Comparison of ENCODE assay signal across 8 cellular contexts in the genomic region with DNA sequence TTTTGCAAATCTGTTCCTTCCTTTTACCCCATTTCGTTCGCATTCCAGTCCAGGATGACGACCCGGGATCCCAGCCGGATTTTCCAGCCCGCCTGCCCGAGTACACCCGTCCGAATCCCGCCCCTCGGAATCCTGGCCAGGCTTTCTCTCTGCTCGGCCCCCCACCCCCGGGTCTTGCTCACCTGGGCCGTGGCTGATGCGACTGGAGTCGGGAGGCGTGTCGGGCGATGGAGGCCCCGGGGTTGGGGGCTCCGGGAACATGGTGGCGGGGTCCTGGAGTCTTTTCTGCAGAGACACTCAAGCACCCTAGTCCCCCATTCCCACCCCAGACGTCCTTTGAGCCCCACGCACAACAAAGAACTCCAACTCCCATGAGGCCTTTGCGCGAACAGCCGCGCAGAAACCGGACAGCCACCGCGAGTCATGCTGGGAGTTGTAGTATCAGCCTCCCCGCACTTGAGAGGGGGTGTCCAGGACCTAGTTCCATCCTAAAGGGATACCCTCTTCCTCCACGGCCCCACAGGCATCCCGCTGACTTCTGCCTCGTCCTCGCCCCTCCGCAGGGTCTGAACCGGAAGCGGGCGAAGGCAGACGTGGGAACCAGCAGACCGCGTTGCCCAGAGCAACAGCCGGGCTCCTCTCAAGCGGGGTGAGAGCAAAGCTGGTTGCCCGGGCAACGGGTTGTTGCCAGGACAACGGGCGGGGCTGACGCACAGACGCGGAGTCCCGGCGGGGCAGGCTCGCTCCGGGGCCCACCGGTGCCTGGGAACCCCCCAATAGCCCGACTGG. TPM values are rescaled to one million over a fixed set of nuclear protein-coding genes. Genes with fewer than 3 reads are reported as not detected.
DNase-seq lines count a peak whose midpoint lies in the region; ATAC-seq and TF ChIP-seq lines count a peak whose summit lies in the region.

No MANE protein-coding gene starts in this region.

- peaks cover 78% of the 10 kb centered on the region for H3K27me3 ChIP-seq in CD4-positive, alpha-beta T cell (ENCODE audit: control insufficient read depth, insufficient read depth, low read length)
- H3K27me3 ChIP-seq in IMR-90 (ENCODE audit: control insufficient read depth, insufficient read depth, low read length), result peaks cover 34% of the 10 kb centered on the region
- no peaks in the 10 kb centered on the region for H3K27me3 ChIP-seq in PC-9 (ENCODE audit: insufficient read depth, low read depth)
- peaks cover 0 to 51% (median 26%) of the 10 kb centered on the region in 3 experiments for H3K27me3 ChIP-seq in neuronal stem cell (ENCODE audit: control insufficient read depth in 3 of 3, insufficient read depth in 3 of 3, low read depth in 1 of 3, low read length in 3 of 3)
- peaks cover 77 to 88% of the 10 kb centered on the region in 2 donors for H3K27me3 ChIP-seq in stomach smooth muscle (ENCODE audit: control insufficient read depth in 1 of 2, insufficient read depth in 2 of 2, low read length in 2 of 2)

- H2BK20ac ChIP-seq in IMR-90 (ENCODE audit: low read depth, low read length), result no peak overlapping the region

- peak overlapping the region; percentile 98 for H3K4me2 ChIP-seq in IMR-90 (ENCODE audit: low read depth, low read length)
- peak overlapping the region; percentile 57 for H3K4me2 ChIP-seq in PC-9
- peak overlapping the region; percentile 98 for H3K4me2 ChIP-seq in neuronal stem cell (ENCODE audit: insufficient read depth, low read length, poor library complexity, severe bottlenecking)

- H3K9me2 ChIP-seq in PC-9 (ENCODE audit: insufficient read depth), result no peaks in the 10 kb centered on the region

- H2BK15ac ChIP-seq in IMR-90 (ENCODE audit: low read depth, low read length), result no peak overlapping the region
- H2BK15ac ChIP-seq in neuronal stem cell (ENCODE audit: low read length), result peak overlapping the region; percentile 25

- H3K9ac ChIP-seq in IMR-90 (ENCODE audit: low read depth, low read length) (no peak overlapping the region), neuronal stem cell (ENCODE audit: low read depth, low read length, poor library complexity) (peak overlapping the region; percentile 37), stomach smooth muscle (ENCODE audit: low read length in 2 of 2) (no peak overlapping the region)

- no peak overlapping the region for H3K27ac ChIP-seq in CD4-positive, alpha-beta T cell (ENCODE audit: low read depth, low read length)
- H3K27ac ChIP-seq in IMR-90 (ENCODE audit: insufficient read depth, low read length) (no peak overlapping the region), PC-9 (no peak overlapping the region), neuronal stem cell (replicated peaks; ENCODE audit: low read length) (no peak overlapping the region), stomach smooth muscle (ENCODE audit: low read length) (no peak overlapping the region)

- no peaks in the 10 kb centered on the region for H3K36me3 Mint-ChIP-seq in CD4-positive, alpha-beta T cell (ENCODE audit: low read depth)
- no peaks in the 10 kb centered on the region for H3K36me3 Mint-ChIP-seq in activated T-helper 1 cell treated with anti-CD3 and anti-CD28 coated beads, Interleukin-12 subunit alpha, Interleukin-12 subunit beta, Interleukin-2, Interleukin-4 antibody, amounts not matched to agents 30 ng/mL and 10 ng/mL and 1 ng/mL, durations not matched to agents 14 hours and 24 hours and 36 hours (ENCODE audit: low read depth)

- no peaks in the 10 kb centered on the region for H3K9me3 ChIP-seq in CD4-positive, alpha-beta T cell (ENCODE audit: control insufficient read depth, low read length)
- H3K9me3 ChIP-seq in IMR-90 (ENCODE audit: control insufficient read depth, insufficient read depth, low read length), result no peaks in the 10 kb centered on the region
- no peaks in the 10 kb centered on the region for H3K9me3 ChIP-seq in PC-9 (ENCODE audit: insufficient read depth, low read depth)
- H3K9me3 ChIP-seq in neuronal stem cell (replicated peaks in 1 of 2; ENCODE audit: control insufficient read depth in 2 of 2, insufficient read depth in 1 of 2, low read depth in 1 of 2, low read length in 2 of 2), result peaks cover 3 to 5% of the 10 kb centered on the region in 2 donors
- H3K9me3 ChIP-seq in stomach smooth muscle (ENCODE audit: control insufficient read depth in 2 of 2, low read length in 2 of 2), result no peaks in the 10 kb centered on the region

- BruUV-seq in IMR-90 (replicated peaks; lab: Mats Ljungman, UMichigan), result no TSS peak
- no TSS peak for BruUV-seq in PC-9 (replicated peaks; lab: Mats Ljungman, UMichigan)

- H3K27me3 Mint-ChIP-seq in CD4-positive, alpha-beta T cell, result peaks cover 88% of the 10 kb centered on the region
- H3K27me3 Mint-ChIP-seq in activated T-helper 1 cell treated with anti-CD3 and anti-CD28 coated beads, Interleukin-12 subunit alpha, Interleukin-12 subunit beta, Interleukin-2, Interleukin-4 antibody, amounts not matched to agents 30 ng/mL and 10 ng/mL and 1 ng/mL, durations not matched to agents 14 hours and 24 hours and 36 hours (ENCODE audit: insufficient read depth), result peaks cover 36% of the 10 kb centered on the region

- H3K4me3 ChIP-seq in IMR-90 (ENCODE audit: insufficient read depth, low read depth, low read length) (peak overlapping the region; percentile 49), PC-9 (peak overlapping the region; percentile 34; the same call in 1 of the 2 replicates), fibroblast of mammary gland (ENCODE audit: control insufficient read depth, low read depth, low read length) (peak overlapping the region; percentile 29), neuronal stem cell (ENCODE audit: low read length in 2 of 2) (peak overlapping the region; percentile 46 to 81), stomach smooth muscle (ENCODE audit: low read length in 2 of 2) (peak overlapping the region; percentile 66 to 67)

- no peak overlapping the region for H2BK12ac ChIP-seq in neuronal stem cell (ENCODE audit: low read length)

- peaks cover 14% of the 10 kb centered on the region for H3F3A ChIP-seq in PC-9 (ENCODE audit: insufficient read depth, low read depth)

- no peaks in the 10 kb centered on the region for H3K79me2 ChIP-seq in PC-9 (ENCODE audit: low read depth)

- H3K18ac ChIP-seq in IMR-90 (ENCODE audit: low read depth, low read length), result no peak overlapping the region
- H3K18ac ChIP-seq in neuronal stem cell (ENCODE audit: low read length), result peak overlapping the region; percentile 94

- CTCF ChIA-PET in CD4-positive, alpha-beta T cell (lab: Charles Lee), result interaction anchor here (0.9 to 1.0 kb wide), 2 partner anchors 18 to 325 kb away, joined by 3 read pairs; no protein-coding TSS in a partner anchor
- CTCF ChIA-PET in IMR-90 (lab: Yijun Ruan, JAX), result no interaction called here
- CTCF ChIA-PET in PC-9 (lab: Charles Lee), result interaction anchor here (0.6 kb wide), 1 partner anchor 176 kb away, joined by 3 read pairs; a partner anchor contains a TSS

- no peak overlapping the region for H3K4ac ChIP-seq in IMR-90 (ENCODE audit: low read depth, low read length)
- no peak overlapping the region for H3K4ac ChIP-seq in neuronal stem cell (ENCODE audit: low read length)

- H3K4me1 Mint-ChIP-seq in CD4-positive, alpha-beta T cell (ENCODE audit: low read depth), result peaks cover 34% of the 10 kb centered on the region
- peaks cover 11% of the 10 kb centered on the region for H3K4me1 Mint-ChIP-seq in activated T-helper 1 cell treated with anti-CD3 and anti-CD28 coated beads, Interleukin-12 subunit alpha, Interleukin-12 subunit beta, Interleukin-2, Interleukin-4 antibody, amounts not matched to agents 30 ng/mL and 10 ng/mL and 1 ng/mL, durations not matched to agents 14 hours and 24 hours and 36 hours (ENCODE audit: low read depth)

- H3K4me1 ChIP-seq in IMR-90 (ENCODE audit: control insufficient read depth, insufficient read depth, low read length) (peaks cover 4% of the 10 kb centered on the region), PC-9 (replicated peaks; ENCODE audit: insufficient read depth) (no peaks in the 10 kb centered on the region), neuronal stem cell (ENCODE audit: control insufficient read depth in 2 of 2, insufficient read depth in 1 of 2, low read depth in 1 of 2, low read length in 2 of 2) (peaks cover 8 to 9% of the 10 kb centered on the region in 2 donors), stomach smooth muscle (ENCODE audit: control insufficient read depth, insufficient read depth, low read length) (peaks cover 10% of the 10 kb centered on the region)

- H4K91ac ChIP-seq in IMR-90 (ENCODE audit: insufficient read depth, low read depth, low read length) (no peak overlapping the region; the same call in 1 of the 2 replicates), neuronal stem cell (ENCODE audit: low read depth, low read length, poor library complexity) (no peak overlapping the region)

- peak overlapping the region; percentile 41 for H3K27ac Mint-ChIP-seq in CD4-positive, alpha-beta T cell
- H3K27ac Mint-ChIP-seq in activated T-helper 1 cell treated with anti-CD3 and anti-CD28 coated beads, Interleukin-12 subunit alpha, Interleukin-12 subunit beta, Interleukin-2, Interleukin-4 antibody, amounts not matched to agents 30 ng/mL and 10 ng/mL and 1 ng/mL, durations not matched to agents 14 hours and 24 hours and 36 hours, result peak overlapping the region; percentile 34

- in situ Hi-C loops in IMR-90 (cut with MboI; ENCODE audit: low sequenced_read_pairs), result no loop called here

- H2AK9ac ChIP-seq in IMR-90 (replicated peaks; ENCODE audit: low read depth, low read length, poor library complexity), result peak overlapping the region; percentile 70

- H2AFZ ChIP-seq in IMR-90 (replicated peaks; ENCODE audit: low read length, poor library complexity) (peak overlapping the region; percentile 92), PC-9 (no peak overlapping the region), neuronal stem cell (ENCODE audit: low read length) (peak overlapping the region; percentile 94)

- H2BK120ac ChIP-seq in IMR-90 (ENCODE audit: low read depth, low read length), result no peak overlapping the region
- H2BK120ac ChIP-seq in neuronal stem cell (ENCODE audit: low read depth, low read length), result no peak overlapping the region

- H3K9me1 ChIP-seq in IMR-90 (ENCODE audit: insufficient read depth, low read length), result no peaks in the 10 kb centered on the region

- H4K5ac ChIP-seq in IMR-90 (ENCODE audit: low read depth, low read length), result no peak overlapping the region

- H4K8ac ChIP-seq in IMR-90 (ENCODE audit: low read depth in 2 of 2, low read length in 2 of 2), result no peak overlapping the region
- no peak overlapping the region for H4K8ac ChIP-seq in neuronal stem cell (ENCODE audit: low read depth, low read length)

- H4K20me1 ChIP-seq in IMR-90 (ENCODE audit: insufficient read depth, low read length), result peaks cover 12% of the 10 kb centered on the region
- H4K20me1 ChIP-seq in PC-9 (ENCODE audit: insufficient read depth), result no peaks in the 10 kb centered on the region

- H3K4me3 Mint-ChIP-seq in CD4-positive, alpha-beta T cell, result peak overlapping the region; percentile 50
- H3K4me3 Mint-ChIP-seq in activated T-helper 1 cell treated with anti-CD3 and anti-CD28 coated beads, Interleukin-12 subunit alpha, Interleukin-12 subunit beta, Interleukin-2, Interleukin-4 antibody, amounts not matched to agents 30 ng/mL and 10 ng/mL and 1 ng/mL, durations not matched to agents 14 hours and 24 hours and 36 hours, result peak overlapping the region; percentile 64

- peak; percentile 82 to 97 (median 91) for DNase-seq in CD4-positive, alpha-beta T cell
- peak; percentile 77 for DNase-seq in IMR-90
- DNase-seq in PC-9, result no peak
- DNase-seq in activated T-helper 1 cell treated with anti-CD3 and anti-CD28 coated beads, Interleukin-12 subunit alpha, Interleukin-12 subunit beta, Interleukin-2, Interleukin-4 antibody, amounts not matched to agents 30 ng/mL and 10 ng/mL and 1 ng/mL, durations not matched to agents 14 hours and 24 hours and 36 hours (ENCODE audit: low spot score), result peak; percentile 90
- peak; percentile 84 for DNase-seq in fibroblast of mammary gland (ENCODE audit: low read depth)
- peak; percentile 87 for DNase-seq in neuronal stem cell (ENCODE audit: low spot score)

- intact Hi-C loops in CD4-positive, alpha-beta T cell (cut with DNase I, micrococcal nuclease), result loop anchor here (5.0 to 10.0 kb wide), 3 partner anchors 76 to 123 kb away; a partner anchor contains a TSS
- intact Hi-C loops in IMR-90 (cut with micrococcal nuclease), result loop anchor here (1.0 kb wide), 1 partner anchor 37 kb away; no protein-coding TSS in a partner anchor
- intact Hi-C loops in PC-9 (cut with micrococcal nuclease; ENCODE audit: unreplicated experiment), result no loop called here
- intact Hi-C loops in activated T-helper 1 cell treated with anti-CD3 and anti-CD28 coated beads, Interleukin-12 subunit alpha, Interleukin-12 subunit beta, Interleukin-2, Interleukin-4 antibody, amounts not matched to agents 30 ng/mL and 10 ng/mL and 1 ng/mL, durations not matched to agents 14 hours and 24 hours and 36 hours (cut with micrococcal nuclease), result loop anchor here (1.0 to 2.0 kb wide), 3 partner anchors 38 to 160 kb away; a partner anchor contains a TSS

- H3K14ac ChIP-seq in IMR-90 (replicated peaks; ENCODE audit: low read depth, low read length) (no peak overlapping the region), neuronal stem cell (ENCODE audit: low read length) (peak overlapping the region; percentile 4)

- H3K79me1 ChIP-seq in IMR-90 (ENCODE audit: low read depth in 1 of 2, low read length in 2 of 2) (no peaks in the 10 kb centered on the region), neuronal stem cell (ENCODE audit: low read depth, low read length) (no peaks in the 10 kb centered on the region)

- no peak overlapping the region for H3K23ac ChIP-seq in IMR-90 (ENCODE audit: low read depth, low read length)
- peak overlapping the region; percentile 34 for H3K23ac ChIP-seq in neuronal stem cell (ENCODE audit: low read depth, low read length, poor library complexity)

- WGBS in IMR-90 (ENCODE audit: extremely low coverage in 2 of 2, insufficient read length in 1 of 2), 2 experiments, result 6% methylated on average over 29 of the region's 58 CpGs; no CpG with 5 or more reads in 1 of the 2 experiments
- no CpG with 5 or more reads among the region's 58 CpGs for WGBS in neuronal stem cell (ENCODE audit: extremely low coverage in 2 of 2, insufficient read length in 2 of 2, insufficient replicate concordance in 1 of 2), 2 donors

- POLR2A ChIA-PET in CD4-positive, alpha-beta T cell (lab: Charles Lee), result interaction anchor here (0.9 to 3.0 kb wide), 3 partner anchors 80 to 283 kb away, joined by 3 to 9 read pairs (median 3); a partner anchor contains a TSS
- POLR2A ChIA-PET in IMR-90 (lab: Charles Lee; ENCODE audit: unreplicated experiment) (no interaction called here), PC-9 (lab: Charles Lee; ENCODE audit: unreplicated experiment) (no interaction called here)

- dilution Hi-C loops in IMR-90 (cut with HindIII; ENCODE audit: low sequenced_read_pairs, unreplicated experiment), result no loop called here

- peak; percentile 80 for ATAC-seq in CD4-positive, alpha-beta T cell (ENCODE audit: poor library complexity)
- ATAC-seq in GM21423 (IDR thresholded peaks at IDR 0.05; ENCODE audit: unreplicated experiment) (peak; percentile 83), IMR-90 (ENCODE audit: low read depth) (peak; percentile 83)

- H3K56ac ChIP-seq in IMR-90 (ENCODE audit: extremely low read depth, insufficient read depth, low read length), result no peak overlapping the region

- TF ChIP-seq CTCF in CD4-positive, alpha-beta T cell (IDR thresholded peaks at IDR 0.05), result no peak
- TF ChIP-seq CTCF in IMR-90 (conservative IDR thresholded peaks at IDR 0.05; ENCODE audit: low read depth, low read length), result no peak
- no peak for TF ChIP-seq CTCF in PC-9 (conservative IDR thresholded peaks at IDR 0.05)
- TF ChIP-seq CTCF in fibroblast of mammary gland (conservative IDR thresholded peaks at IDR 0.05; ENCODE audit: control insufficient read depth, insufficient read depth, low read depth, low read length), result no peak

- TF ChIP-seq RAD21 in IMR-90 (IDR thresholded peaks at IDR 0.05; ENCODE audit: low read length), result no peak

- H3K9me3 Mint-ChIP-seq in CD4-positive, alpha-beta T cell, result no peaks in the 10 kb centered on the region
- no peaks in the 10 kb centered on the region for H3K9me3 Mint-ChIP-seq in activated T-helper 1 cell treated with anti-CD3 and anti-CD28 coated beads, Interleukin-12 subunit alpha, Interleukin-12 subunit beta, Interleukin-2, Interleukin-4 antibody, amounts not matched to agents 30 ng/mL and 10 ng/mL and 1 ng/mL, durations not matched to agents 14 hours and 24 hours and 36 hours

- no peak for TF ChIP-seq POLR2A in IMR-90 (IDR thresholded peaks at IDR 0.05; ENCODE audit: low read depth, low read length)

- H2BK5ac ChIP-seq in IMR-90 (ENCODE audit: low read depth, low read length, poor library complexity, severe bottlenecking) (no peak overlapping the region), neuronal stem cell (ENCODE audit: low read length) (no peak overlapping the region)

- no peaks in the 10 kb centered on the region for H3K36me3 ChIP-seq in IMR-90 (ENCODE audit: control insufficient read depth, insufficient read depth, low read length)
- no peaks in the 10 kb centered on the region for H3K36me3 ChIP-seq in PC-9 (ENCODE audit: low read depth)
- no peaks in the 10 kb centered on the region for H3K36me3 ChIP-seq in neuronal stem cell (replicated peaks in 1 of 2; ENCODE audit: control insufficient read depth in 2 of 2, insufficient read depth in 2 of 2, low read length in 2 of 2)
- no peaks in the 10 kb centered on the region for H3K36me3 ChIP-seq in stomach smooth muscle (ENCODE audit: control insufficient read depth in 2 of 2, insufficient read depth in 2 of 2, low read length in 2 of 2)

- H2AK5ac ChIP-seq in IMR-90 (ENCODE audit: low read depth, low read length), result no peak overlapping the region; the same call in 1 of the 2 replicates
- H2AK5ac ChIP-seq in neuronal stem cell (ENCODE audit: low read depth, low read length), result peak overlapping the region; percentile 72

RNA-seq across cellular contexts. Expression of a gene that starts 1.1 kb away (rescaled TPM):
- under 1 TPM; 0.41 to 0.56 TPM for total RNA-seq in CD4-positive, alpha-beta T cell
- total RNA-seq in IMR-90 (2012; rRNA removed) (under 0.01 TPM in 2 replicates), PC-9 (2021) (1.3 and 2.8 TPM in 2 replicates)
- polyA plus RNA-seq in IMR-90 (2012; rRNA removed), result 0.15 TPM in 1 of 2 replicates, not detected in the other
- 0.02 and 0.08 TPM in 2 replicates for polyA plus RNA-seq in IMR-90 (2012; cell fraction: cytosol; rRNA removed)
- polyA plus RNA-seq in IMR-90 (2012; cell fraction: nucleus; rRNA removed; ENCODE audit: low replicate concordance), result 0.36 and 0.41 TPM in 2 replicates
- total RNA-seq in activated T-helper 1 cell treated with anti-CD3 and anti-CD28 coated beads, Interleukin-12 subunit alpha, Interleukin-12 subunit beta, Interleukin-2, Interleukin-4 antibody, amounts not matched to agents 30 ng/mL and 10 ng/mL and 1 ng/mL, durations not matched to agents 14 hours and 24 hours and 36 hours, result not detected in 2 replicates
- 0.14 TPM for polyA plus RNA-seq in neuronal stem cell (2013, experiment 1 of 2)
- polyA plus RNA-seq in neuronal stem cell (2013, experiment 2 of 2), result 0.26 TPM

RNA-seq across cellular contexts. Expression of a gene that starts 12.6 kb away (rescaled TPM):
- not detected for total RNA-seq in CD4-positive, alpha-beta T cell
- total RNA-seq in IMR-90 (2012; rRNA removed) (0.28 TPM in 1 of 2 replicates, not detected in the other), PC-9 (2021) (51.8 and 76.6 TPM in 2 replicates)
- 0.34 TPM in 2 replicates for polyA plus RNA-seq in IMR-90 (2012; rRNA removed)
- 0.35 and 0.37 TPM in 2 replicates for polyA plus RNA-seq in IMR-90 (2012; cell fraction: cytosol; rRNA removed)
- 0.96 and 1.7 TPM in 2 replicates for polyA plus RNA-seq in IMR-90 (2012; cell fraction: nucleus; rRNA removed; ENCODE audit: low replicate concordance)
- 0.36 TPM in 1 of 2 replicates, not detected in the other for total RNA-seq in activated T-helper 1 cell treated with anti-CD3 and anti-CD28 coated beads, Interleukin-12 subunit alpha, Interleukin-12 subunit beta, Interleukin-2, Interleukin-4 antibody, amounts not matched to agents 30 ng/mL and 10 ng/mL and 1 ng/mL, durations not matched to agents 14 hours and 24 hours and 36 hours
- polyA plus RNA-seq in neuronal stem cell (2013, experiment 1 of 2), result 6.3 TPM
- 6.0 TPM for polyA plus RNA-seq in neuronal stem cell (2013, experiment 2 of 2)

RNA-seq across cellular contexts. Expression of a gene that starts 21.4 kb away (rescaled TPM):
- not detected for total RNA-seq in CD4-positive, alpha-beta T cell
- total RNA-seq in IMR-90 (2012; rRNA removed), result not detected in 2 replicates
- polyA plus RNA-seq in IMR-90 (2012; rRNA removed), result not detected in 2 replicates
- 0.09 and 0.24 TPM in 2 replicates for polyA plus RNA-seq in IMR-90 (2012; cell fraction: cytosol; rRNA removed)
- 0.26 and 0.28 TPM in 2 replicates for polyA plus RNA-seq in IMR-90 (2012; cell fraction: nucleus; rRNA removed; ENCODE audit: low replicate concordance)
- total RNA-seq in PC-9 (2021), result 13.7 and 18.2 TPM in 2 replicates
- total RNA-seq in activated T-helper 1 cell treated with anti-CD3 and anti-CD28 coated beads, Interleukin-12 subunit alpha, Interleukin-12 subunit beta, Interleukin-2, Interleukin-4 antibody, amounts not matched to agents 30 ng/mL and 10 ng/mL and 1 ng/mL, durations not matched to agents 14 hours and 24 hours and 36 hours, result not detected in 2 replicates
- 38.0 TPM for polyA plus RNA-seq in neuronal stem cell (2013, experiment 1 of 2)
- polyA plus RNA-seq in neuronal stem cell (2013, experiment 2 of 2), result 36.6 TPM

RNA-seq across cellular contexts. Expression of a gene that starts 30.0 kb away (rescaled TPM):
- not detected for total RNA-seq in CD4-positive, alpha-beta T cell
- 1.3 and 3.1 TPM in 2 replicates for total RNA-seq in IMR-90 (2012; rRNA removed)
- 2.5 and 2.6 TPM in 2 replicates for polyA plus RNA-seq in IMR-90 (2012; rRNA removed)
- 1.4 and 3.4 TPM in 2 replicates for polyA plus RNA-seq in IMR-90 (2012; cell fraction: cytosol; rRNA removed)
- polyA plus RNA-seq in IMR-90 (2012; cell fraction: nucleus; rRNA removed; ENCODE audit: low replicate concordance), result 1.1 and 2.2 TPM in 2 replicates
- total RNA-seq in PC-9 (2021), result 228 and 266 TPM in 2 replicates
- not detected in 2 replicates for total RNA-seq in activated T-helper 1 cell treated with anti-CD3 and anti-CD28 coated beads, Interleukin-12 subunit alpha, Interleukin-12 subunit beta, Interleukin-2, Interleukin-4 antibody, amounts not matched to agents 30 ng/mL and 10 ng/mL and 1 ng/mL, durations not matched to agents 14 hours and 24 hours and 36 hours
- polyA plus RNA-seq in neuronal stem cell (2013, experiment 1 of 2), result 81.1 TPM
- 76.8 TPM for polyA plus RNA-seq in neuronal stem cell (2013, experiment 2 of 2)

RNA-seq across cellular contexts. Expression of a gene that starts 30.3 kb away (rescaled TPM):
- total RNA-seq in CD4-positive, alpha-beta T cell, result not detected
- total RNA-seq in IMR-90 (2012; rRNA removed) (1.7 and 3.4 TPM in 2 replicates), PC-9 (2021) (11.7 and 21.4 TPM in 2 replicates)
- 1.3 and 1.7 TPM in 2 replicates for polyA plus RNA-seq in IMR-90 (2012; rRNA removed)
- 0.37 and 2.0 TPM in 2 replicates for polyA plus RNA-seq in IMR-90 (2012; cell fraction: cytosol; rRNA removed)
- polyA plus RNA-seq in IMR-90 (2012; cell fraction: nucleus; rRNA removed; ENCODE audit: low replicate concordance), result 2.8 and 3.0 TPM in 2 replicates
- total RNA-seq in activated T-helper 1 cell treated with anti-CD3 and anti-CD28 coated beads, Interleukin-12 subunit alpha, Interleukin-12 subunit beta, Interleukin-2, Interleukin-4 antibody, amounts not matched to agents 30 ng/mL and 10 ng/mL and 1 ng/mL, durations not matched to agents 14 hours and 24 hours and 36 hours, result 0.16 TPM in 1 of 2 replicates, not detected in the other
- 0.29 TPM for polyA plus RNA-seq in neuronal stem cell (2013, experiment 1 of 2)
- 0.17 TPM for polyA plus RNA-seq in neuronal stem cell (2013, experiment 2 of 2)

Comparison
In these comparisons a context has a peak if more than half of its experiments do, and no peak if none do; other contexts are left out.
1. DNase-seq: peak in CD4-positive, alpha-beta T cell (10 of 10), IMR-90 (single experiment), activated T-helper 1 cell treated with anti-CD3 and anti-CD28 coated beads, Interleukin-12 subunit alpha, Interleukin-12 subunit beta, Interleukin-2, Interleukin-4 antibody, amounts not matched to agents 30 ng/mL and 10 ng/mL and 1 ng/mL, durations not matched to agents 14 hours and 24 hours and 36 hours (single experiment), fibroblast of mammary gland (single experiment) and neuronal stem cell (single experiment); none in PC-9 (0 of 2).
2. RNA of a gene that starts 12.6 kb away (total RNA-seq): 51.8 to 76.6 TPM in PC-9; 0.36 TPM in activated T-helper 1 cell treated with anti-CD3 and anti-CD28 coated beads, Interleukin-12 subunit alpha, Interleukin-12 subunit beta, Interleukin-2, Interleukin-4 antibody, amounts not matched to agents 30 ng/mL and 10 ng/mL and 1 ng/mL, durations not matched to agents 14 hours and 24 hours and 36 hours, 0.28 TPM in IMR-90 and not detected in CD4-positive, alpha-beta T cell; every median in the first group is over 10 times any median in the second.
3. RNA of a gene that starts 21.4 kb away (total RNA-seq): 13.7 to 18.2 TPM in PC-9; not detected in activated T-helper 1 cell treated with anti-CD3 and anti-CD28 coated beads, Interleukin-12 subunit alpha, Interleukin-12 subunit beta, Interleukin-2, Interleukin-4 antibody, amounts not matched to agents 30 ng/mL and 10 ng/mL and 1 ng/mL, durations not matched to agents 14 hours and 24 hours and 36 hours, not detected in CD4-positive, alpha-beta T cell and not detected in IMR-90; every median in the first group is over 10 times any median in the second.
4. Peak in every context shown above with its lines, with median percentiles within 50 percentile points of each other: ATAC-seq, H3K4me2 ChIP-seq and H3K4me3 ChIP-seq.